ENCODE assay signal across 13 cellular contexts in the genomic region with DNA sequence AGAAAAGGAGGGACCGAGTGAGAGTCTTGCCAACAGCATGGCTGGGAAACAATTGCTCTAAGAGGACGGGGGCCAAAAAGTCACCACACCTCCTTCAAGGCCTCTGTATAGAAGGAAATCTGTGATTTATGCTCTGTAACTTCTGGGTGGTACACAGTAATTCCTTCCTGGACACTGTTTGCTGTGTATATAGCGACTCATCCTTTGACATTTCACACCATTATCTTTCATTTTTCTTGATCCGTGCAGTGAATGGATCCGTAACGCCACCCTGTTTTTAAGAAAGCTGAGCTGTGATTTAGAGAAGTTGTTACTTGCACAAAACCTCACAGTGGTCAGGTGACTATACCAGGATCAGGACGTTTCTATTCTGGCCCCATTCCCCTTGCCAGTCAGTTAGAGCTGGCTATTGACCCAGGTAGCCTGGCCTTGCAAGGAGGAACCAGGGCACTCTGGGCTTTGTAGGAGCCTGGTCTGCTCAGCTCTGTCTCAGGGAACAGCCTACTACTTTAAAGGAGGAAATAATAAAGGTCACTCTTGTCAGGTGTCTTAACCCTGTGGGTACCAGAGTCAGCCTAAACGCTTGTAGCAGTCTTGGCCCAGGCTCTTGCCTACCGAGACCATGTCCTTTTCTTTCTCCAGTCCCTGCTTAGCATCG.
DNase-seq lines count a peak whose midpoint lies in the region; ATAC-seq and TF ChIP-seq lines count a peak whose summit lies in the region.
"Had no signal": no experiment of that assay in that cellular context is flagged by ENCODE, and none has a peak within 500 bp of the region (broad histone marks: within the 10 kb centered on the region; RNA-seq: fewer than 3 reads in every experiment).

No MANE protein-coding gene starts in this region.

- H3K4me1 ChIP-seq in HUES48 (ENCODE audit: control insufficient read depth, insufficient read depth, low read length), result peaks cover 12% of the 10 kb centered on the region
- H3K4me1 ChIP-seq in right lobe of liver, result peaks cover 0 to 18% (median 1%) of the 10 kb centered on the region in 4 donors
- no peaks in the 10 kb centered on the region for H3K4me1 ChIP-seq in thymus (ENCODE audit: control insufficient read depth, insufficient read depth, low read length)

- H3K9me3 ChIP-seq in HUES48 (ENCODE audit: control insufficient read depth, insufficient read depth, low read length) (no peaks in the 10 kb centered on the region), right lobe of liver (no peaks in the 10 kb centered on the region), thymus (ENCODE audit: control insufficient read depth) (no peaks in the 10 kb centered on the region)

- no peak for TF ChIP-seq POLR2A in right lobe of liver (IDR thresholded peaks at IDR 0.05)

- no peak overlapping the region for H3K9ac ChIP-seq in HUES48 (ENCODE audit: low read depth, low read length)

- peak; percentile 18 for DNase-seq in cerebellar cortex (ENCODE audit: low spot score)
- DNase-seq in right lobe of liver, result no peak
- no peak for DNase-seq in activated CD8-positive, alpha-beta T cell treated with anti-CD3 and anti-CD28 coated beads for 36 hours
- no peak for DNase-seq in NCI-H510A (lab: John Stamatoyannopoulos, UW)
- no peak for DNase-seq in stimulated activated CD4-positive, alpha-beta T cell treated with anti-CD3 and anti-CD28 coated beads, Interleukin-4, amount 100 ng/mL, for 1 hour
- DNase-seq in NCI-H345 treated with DMSO at 0.1 percent for 48 hours (lab: John Stamatoyannopoulos, UW; ENCODE audit: unreplicated experiment), result no peak
- DNase-seq: activated CD4-positive, CD25-positive, alpha-beta regulatory T cell treated with anti-CD3 and anti-CD28 coated beads, Interleukin-2, amount 50 U/mL, for 72 hours; cerebellar nuclear complex; KG1; naive thymus-derived CD4-positive, alpha-beta T cell; NCI-H2171 treated with DMSO at 0.1 percent for 48 hours had no signal

- POLR2A ChIA-PET in activated CD8-positive, alpha-beta T cell treated with anti-CD3 and anti-CD28 coated beads for 36 hours (lab: Charles Lee), result no interaction called here

- no peak overlapping the region for H3K4me3 ChIP-seq in HUES48 (ENCODE audit: low read depth, low read length)
- no peak overlapping the region for H3K4me3 ChIP-seq in right lobe of liver
- H3K4me3 ChIP-seq in thymus (ENCODE audit: low read length), result no peak overlapping the region

- intact Hi-C loops in right lobe of liver (cut with DNase I), result no loop called here
- intact Hi-C loops in activated CD8-positive, alpha-beta T cell treated with anti-CD3 and anti-CD28 coated beads for 36 hours (cut with micrococcal nuclease), result no loop called here

- TF ChIP-seq CTCF in right lobe of liver (IDR thresholded peaks at IDR 0.05), result no peak
- no peak for TF ChIP-seq CTCF in activated CD8-positive, alpha-beta T cell treated with anti-CD3 and anti-CD28 coated beads for 36 hours (IDR thresholded peaks at IDR 0.05)

- H3K36me3 Mint-ChIP-seq in activated CD8-positive, alpha-beta T cell treated with anti-CD3 and anti-CD28 coated beads for 36 hours (ENCODE audit: low read depth), result no peaks in the 10 kb centered on the region
- H3K36me3 Mint-ChIP-seq: naive thymus-derived CD4-positive, alpha-beta T cell had no signal

- no peaks in the 10 kb centered on the region for H3K27me3 ChIP-seq in HUES48 (ENCODE audit: control insufficient read depth, insufficient read depth, low read length)
- no peaks in the 10 kb centered on the region for H3K27me3 ChIP-seq in right lobe of liver
- no peaks in the 10 kb centered on the region for H3K27me3 ChIP-seq in thymus (ENCODE audit: control insufficient read depth, insufficient read depth)

- 89% methylated on average over 7 of the region's 10 CpGs for WGBS in right lobe of liver (ENCODE audit: insufficient coverage, low coverage, low lambda C conversion rate, missing lambda C conversion rate)
- 86% methylated on average over 10 of the region's 10 CpGs for WGBS in thymus

- H3K27ac Mint-ChIP-seq in activated CD8-positive, alpha-beta T cell treated with anti-CD3 and anti-CD28 coated beads for 36 hours, result no peak overlapping the region
- H3K27ac Mint-ChIP-seq: naive thymus-derived CD4-positive, alpha-beta T cell had no signal

- ATAC-seq in right lobe of liver, result peak in 3 of 4 donors; percentile 7 to 43 (median 19)
- no peak for ATAC-seq in activated CD8-positive, alpha-beta T cell treated with anti-CD3 and anti-CD28 coated beads for 36 hours
- ATAC-seq: naive thymus-derived CD4-positive, alpha-beta T cell had no signal

- no peaks in the 10 kb centered on the region for H3K4me1 Mint-ChIP-seq in activated CD8-positive, alpha-beta T cell treated with anti-CD3 and anti-CD28 coated beads for 36 hours (ENCODE audit: low read depth)

- no peaks in the 10 kb centered on the region for H3K27me3 Mint-ChIP-seq in activated CD8-positive, alpha-beta T cell treated with anti-CD3 and anti-CD28 coated beads for 36 hours

- CTCF ChIA-PET in activated CD8-positive, alpha-beta T cell treated with anti-CD3 and anti-CD28 coated beads for 36 hours (lab: Charles Lee), result interaction anchor here (2.0 to 2.1 kb wide), 2 partner anchors 22 to 164 kb away, joined by 9 to 10 read pairs; no protein-coding TSS in a partner anchor

- peak overlapping the region; percentile 14 for H3K27ac ChIP-seq in HUES48 (ENCODE audit: low read depth, low read length)
- H3K27ac ChIP-seq in right lobe of liver, result no peak overlapping the region
- H3K27ac ChIP-seq in thymus (ENCODE audit: low read depth), result peak overlapping the region; percentile 60

- H3K9me3 Mint-ChIP-seq in activated CD8-positive, alpha-beta T cell treated with anti-CD3 and anti-CD28 coated beads for 36 hours, result no peaks in the 10 kb centered on the region

- no peaks in the 10 kb centered on the region for H3K36me3 ChIP-seq in HUES48 (ENCODE audit: control insufficient read depth, insufficient read depth, low read length)
- no peaks in the 10 kb centered on the region for H3K36me3 ChIP-seq in right lobe of liver
- no peaks in the 10 kb centered on the region for H3K36me3 ChIP-seq in thymus (ENCODE audit: control insufficient read depth, insufficient read depth)

- no peak overlapping the region for H3K4me3 Mint-ChIP-seq in activated CD8-positive, alpha-beta T cell treated with anti-CD3 and anti-CD28 coated beads for 36 hours
- H3K4me3 Mint-ChIP-seq: naive thymus-derived CD4-positive, alpha-beta T cell had no signal

Comparison
In these comparisons a context has a peak if more than half of its experiments do, and no peak if none do; other contexts are left out.
1. H3K27ac ChIP-seq: peak in HUES48 (single experiment) and thymus (single experiment); none in right lobe of liver (0 of 3).